In genomic region chr1:66929289-66929688, GRCh38 we compare ENCODE assay signal across 7 cellular contexts. TPM values are rescaled to one million over a fixed set of nuclear protein-coding genes. Genes with fewer than 3 reads are reported as not detected.
DNase-seq lines count a peak whose midpoint lies in the region; ATAC-seq and TF ChIP-seq lines count a peak whose summit lies in the region.

No MANE protein-coding gene starts in this region.

- no peak for TF ChIP-seq RAD21 in IMR-90 (IDR thresholded peaks at IDR 0.05; ENCODE audit: low read length)

- ATAC-seq in IMR-90 (ENCODE audit: low read depth), result no peak
- ATAC-seq in WTC11, result no peak
- ATAC-seq in stimulated activated naive CD8-positive, alpha-beta T cell treated with anti-CD3 and anti-CD28 coated beads, Interleukin-15, amount 100 ng/mL, for 72 hours, result no peak
- ATAC-seq in HG02610 (IDR thresholded peaks at IDR 0.05; ENCODE audit: unreplicated experiment), result no peak

- no peaks in the 10 kb centered on the region for H3K27me3 ChIP-seq in IMR-90 (ENCODE audit: control insufficient read depth, insufficient read depth, low read length)

- H2AK9ac ChIP-seq in IMR-90 (replicated peaks; ENCODE audit: low read depth, low read length, poor library complexity), result no peak overlapping the region

- H2AFZ ChIP-seq in IMR-90 (replicated peaks; ENCODE audit: low read length, poor library complexity), result peak overlapping the region; percentile 90

- dilution Hi-C loops in IMR-90 (cut with HindIII; ENCODE audit: low sequenced_read_pairs, unreplicated experiment), result no loop called here

- H3K23ac ChIP-seq in IMR-90 (ENCODE audit: low read depth, low read length), result peak overlapping the region; percentile 50

- POLR2A ChIA-PET in IMR-90 (lab: Charles Lee; ENCODE audit: unreplicated experiment), result no interaction called here
- POLR2A ChIA-PET in WTC11 (lab: Charles Lee), result interaction anchor here (0.7 kb wide), 1 partner anchor 503 kb away, joined by 3 read pairs; no protein-coding TSS in a partner anchor

- no peak overlapping the region for H4K5ac ChIP-seq in IMR-90 (ENCODE audit: low read depth, low read length)

- peaks cover 48% of the 10 kb centered on the region for H3K4me1 Mint-ChIP-seq in WTC11
- H3K4me1 Mint-ChIP-seq in glutamatergic neuron (ENCODE audit: low read depth, unreplicated experiment), result peaks cover 26% of the 10 kb centered on the region
- H3K4me1 Mint-ChIP-seq in stimulated activated naive CD8-positive, alpha-beta T cell treated with anti-CD3 and anti-CD28 coated beads, Interleukin-15, amount 100 ng/mL, for 72 hours, result peaks cover 56% of the 10 kb centered on the region

- no peaks in the 10 kb centered on the region for H3K9me3 Mint-ChIP-seq in WTC11
- H3K9me3 Mint-ChIP-seq in glutamatergic neuron (ENCODE audit: unreplicated experiment), result peaks cover 5% of the 10 kb centered on the region
- no peaks in the 10 kb centered on the region for H3K9me3 Mint-ChIP-seq in stimulated activated naive CD8-positive, alpha-beta T cell treated with anti-CD3 and anti-CD28 coated beads, Interleukin-15, amount 100 ng/mL, for 72 hours

- H4K91ac ChIP-seq in IMR-90 (ENCODE audit: insufficient read depth, low read depth, low read length), result no peak overlapping the region; the same call in 1 of the 2 replicates

- H3K79me1 ChIP-seq in IMR-90 (ENCODE audit: low read depth in 1 of 2, low read length in 2 of 2), result peaks cover 5 to 25% of the 10 kb centered on the region in 2 experiments

- peak overlapping the region; percentile 74 for H2BK5ac ChIP-seq in IMR-90 (ENCODE audit: low read depth, low read length, poor library complexity, severe bottlenecking)

- H2BK15ac ChIP-seq in IMR-90 (ENCODE audit: low read depth, low read length), result no peak overlapping the region

- BruUV-seq in IMR-90 (replicated peaks; lab: Mats Ljungman, UMichigan), result no TSS peak

- peak overlapping the region; percentile 65; the same call in 1 of the 2 replicates for H3K4me3 ChIP-seq in IMR-90 (ENCODE audit: insufficient read depth, low read depth, low read length)

- H3K36me3 Mint-ChIP-seq in WTC11, result no peaks in the 10 kb centered on the region
- H3K36me3 Mint-ChIP-seq in glutamatergic neuron (ENCODE audit: unreplicated experiment), result no peaks in the 10 kb centered on the region

- H4K8ac ChIP-seq in IMR-90 (ENCODE audit: low read depth in 2 of 2, low read length in 2 of 2), result peak overlapping the region; percentile 21 to 86; a peak in 1 of 4 replicates

- no peaks in the 10 kb centered on the region for H3K9me3 ChIP-seq in IMR-90 (ENCODE audit: control insufficient read depth, insufficient read depth, low read length)

- CTCF ChIA-PET in IMR-90 (lab: Yijun Ruan, JAX) (no interaction called here), WTC11 (lab: Charles Lee) (interaction anchor here (1.1 to 1.3 kb wide), 3 partner anchors 15 to 220 kb away, joined by 3 to 4 read pairs (median 4); no protein-coding TSS in a partner anchor)

- peak overlapping the region; percentile 3; the same call in 1 of the 2 replicates for H3K4ac ChIP-seq in IMR-90 (ENCODE audit: low read depth, low read length)

- WGBS in IMR-90 (ENCODE audit: extremely low coverage in 2 of 2, insufficient read length in 1 of 2), 2 experiments, result no CpG with 5 or more reads among the region's 2 CpGs

- H3K18ac ChIP-seq in IMR-90 (ENCODE audit: low read depth, low read length), result no peak overlapping the region

- H2BK120ac ChIP-seq in IMR-90 (ENCODE audit: low read depth, low read length), result no peak overlapping the region

- peak overlapping the region; percentile 92; the same call in 1 of the 2 replicates for H3K56ac ChIP-seq in IMR-90 (ENCODE audit: extremely low read depth, insufficient read depth, low read length)

- DNase-seq in IMR-90, result no peak
- no peak for DNase-seq in WTC11 (ENCODE audit: low spot score)
- DNase-seq in glutamatergic neuron, result no peak
- no peak for DNase-seq in stimulated activated naive CD8-positive, alpha-beta T cell treated with anti-CD3 and anti-CD28 coated beads, Interleukin-15, amount 100 ng/mL, for 72 hours
- DNase-seq in LoVo (ENCODE audit: low spot score), result no peak
- DNase-seq in central memory CD4-positive, alpha-beta T cell, result no peak

- H3K27ac Mint-ChIP-seq in WTC11, result no peak overlapping the region; the same call in 1 of the 2 replicates
- peak overlapping the region; percentile 77 for H3K27ac Mint-ChIP-seq in glutamatergic neuron (ENCODE audit: unreplicated experiment)
- H3K27ac Mint-ChIP-seq in stimulated activated naive CD8-positive, alpha-beta T cell treated with anti-CD3 and anti-CD28 coated beads, Interleukin-15, amount 100 ng/mL, for 72 hours, result peak overlapping the region; percentile 96 to 98

- in situ Hi-C loops in IMR-90 (cut with MboI; ENCODE audit: low sequenced_read_pairs), result loop anchor here (25.0 kb wide), 2 partner anchors 392 to 1117 kb away; partner anchors contain the start of gene SGIP1

- H4K20me1 ChIP-seq in IMR-90 (ENCODE audit: insufficient read depth, low read length), result peaks cover 20% of the 10 kb centered on the region

- TF ChIP-seq CTCF in IMR-90 (conservative IDR thresholded peaks at IDR 0.05; ENCODE audit: low read depth, low read length), result no peak
- TF ChIP-seq CTCF in WTC11 (IDR thresholded peaks at IDR 0.05), result no peak
- TF ChIP-seq CTCF in glutamatergic neuron (IDR thresholded peaks at IDR 0.05; ENCODE audit: partially characterized antibody, unreplicated experiment), result no peak

- no peak overlapping the region for H3K27ac ChIP-seq in IMR-90 (ENCODE audit: insufficient read depth, low read length)

- no peak for TF ChIP-seq POLR2A in IMR-90 (IDR thresholded peaks at IDR 0.05; ENCODE audit: low read depth, low read length)

- H3K4me1 ChIP-seq in IMR-90 (ENCODE audit: control insufficient read depth, insufficient read depth, low read length), result 0 out of 2 replicates have a peak, but pooled peaks cover under 1% of the 10 kb centered on the region

- peak overlapping the region; percentile 71; the same call in 1 of the 2 replicates for H3K9ac ChIP-seq in IMR-90 (ENCODE audit: low read depth, low read length)

- H3K4me3 Mint-ChIP-seq in WTC11, result peak overlapping the region; percentile 94
- H3K4me3 Mint-ChIP-seq in glutamatergic neuron (ENCODE audit: unreplicated experiment), result peak overlapping the region; percentile 83
- peak overlapping the region; percentile 83 to 97 for H3K4me3 Mint-ChIP-seq in stimulated activated naive CD8-positive, alpha-beta T cell treated with anti-CD3 and anti-CD28 coated beads, Interleukin-15, amount 100 ng/mL, for 72 hours

- H3K9me1 ChIP-seq in IMR-90 (ENCODE audit: insufficient read depth, low read length), result no peaks in the 10 kb centered on the region; the same call in 1 of the 2 replicates

- intact Hi-C loops in IMR-90 (cut with micrococcal nuclease), result no loop called here

- peak overlapping the region; percentile 85; the same call in 1 of the 2 replicates for H3K14ac ChIP-seq in IMR-90 (replicated peaks; ENCODE audit: low read depth, low read length)

- H3K4me2 ChIP-seq in IMR-90 (ENCODE audit: low read depth, low read length), result peak overlapping the region; percentile 76

- H3K27me3 Mint-ChIP-seq in WTC11 (ENCODE audit: low read depth) (no peaks in the 10 kb centered on the region), glutamatergic neuron (ENCODE audit: unreplicated experiment) (peaks cover 4% of the 10 kb centered on the region)
- H3K27me3 Mint-ChIP-seq in stimulated activated naive CD8-positive, alpha-beta T cell treated with anti-CD3 and anti-CD28 coated beads, Interleukin-15, amount 100 ng/mL, for 72 hours, result no peaks in the 10 kb centered on the region

- no peak overlapping the region for H2BK20ac ChIP-seq in IMR-90 (ENCODE audit: low read depth, low read length)

- H3K36me3 ChIP-seq in IMR-90 (ENCODE audit: control insufficient read depth, insufficient read depth, low read length), result no peaks in the 10 kb centered on the region

- H2AK5ac ChIP-seq in IMR-90 (ENCODE audit: low read depth, low read length), result peak overlapping the region; percentile 30; the same call in 1 of the 2 replicates

TF ChIP-seq in IMR-90, 13 proteins besides CTCF, POLR2A, EP300 and RAD21 (continues in another document):
- TF ChIP-seq MAFK (IDR thresholded peaks at IDR 0.05; ENCODE audit: low read depth, low read length), result no peak
- TF ChIP-seq, protein P1, sequence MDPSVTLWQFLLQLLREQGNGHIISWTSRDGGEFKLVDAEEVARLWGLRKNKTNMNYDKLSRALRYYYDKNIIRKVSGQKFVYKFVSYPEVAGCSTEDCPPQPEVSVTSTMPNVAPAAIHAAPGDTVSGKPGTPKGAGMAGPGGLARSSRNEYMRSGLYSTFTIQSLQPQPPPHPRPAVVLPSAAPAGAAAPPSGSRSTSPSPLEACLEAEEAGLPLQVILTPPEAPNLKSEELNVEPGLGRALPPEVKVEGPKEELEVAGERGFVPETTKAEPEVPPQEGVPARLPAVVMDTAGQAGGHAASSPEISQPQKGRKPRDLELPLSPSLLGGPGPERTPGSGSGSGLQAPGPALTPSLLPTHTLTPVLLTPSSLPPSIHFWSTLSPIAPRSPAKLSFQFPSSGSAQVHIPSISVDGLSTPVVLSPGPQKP (IDR thresholded peaks at IDR 0.05; ENCODE audit: borderline replicate concordance, low read depth, low read length), result no peak
- TF ChIP-seq NFE2L2 (IDR thresholded peaks at IDR 0.05; ENCODE audit: low read depth, low read length), result no peak

TF ChIP-seq in WTC11, 78 proteins besides CTCF, POLR2A, EP300 and RAD21 (continues in another document):
- TF ChIP-seq ZNF317 (CRISPR knock-in tag; IDR thresholded peaks at IDR 0.05; ENCODE audit: borderline replicate concordance, low read depth) (no peak), GRHL2 (CRISPR knock-in tag; IDR thresholded peaks at IDR 0.05; ENCODE audit: insufficient replicate concordance, severe bottlenecking) (no peak)

RNA-seq across cellular contexts. Expression of gene MIER1, which starts 4.5 kb away (rescaled TPM):
- 11.5 and 32.2 TPM in 2 replicates for total RNA-seq in IMR-90 (2012; rRNA removed)
- polyA plus RNA-seq in IMR-90 (2012; rRNA removed), result 4.6 and 5.0 TPM in 2 replicates
- polyA plus RNA-seq in IMR-90 (2012; cell fraction: cytosol; rRNA removed), result 0.71 and 0.90 TPM in 2 replicates
- polyA plus RNA-seq in IMR-90 (2012; cell fraction: nucleus; rRNA removed; ENCODE audit: low replicate concordance), result 0.57 and 4.7 TPM in 2 replicates
- 30.0 to 31.0 TPM (median 30.4 TPM) in 3 replicates for total RNA-seq in WTC11 (2021)
- total RNA-seq in glutamatergic neuron (ENCODE audit: unreplicated experiment), result 19.0 TPM

RNA-seq across cellular contexts. Expression of gene DNAI4, which starts 4.6 kb away (rescaled TPM):
- total RNA-seq in IMR-90 (2012; rRNA removed) (1.6 and 1.7 TPM in 2 replicates), WTC11 (2021) (1.6 to 2.7 TPM (median 2.1 TPM) in 3 replicates), glutamatergic neuron (ENCODE audit: unreplicated experiment) (0.78 TPM)
- 0.63 and 0.72 TPM in 2 replicates for polyA plus RNA-seq in IMR-90 (2012; rRNA removed)
- 0.24 and 0.44 TPM in 2 replicates for polyA plus RNA-seq in IMR-90 (2012; cell fraction: cytosol; rRNA removed)
- 0.11 and 0.68 TPM in 2 replicates for polyA plus RNA-seq in IMR-90 (2012; cell fraction: nucleus; rRNA removed; ENCODE audit: low replicate concordance)
